ENCODE assay signal across 22 cellular contexts in the genomic region with DNA sequence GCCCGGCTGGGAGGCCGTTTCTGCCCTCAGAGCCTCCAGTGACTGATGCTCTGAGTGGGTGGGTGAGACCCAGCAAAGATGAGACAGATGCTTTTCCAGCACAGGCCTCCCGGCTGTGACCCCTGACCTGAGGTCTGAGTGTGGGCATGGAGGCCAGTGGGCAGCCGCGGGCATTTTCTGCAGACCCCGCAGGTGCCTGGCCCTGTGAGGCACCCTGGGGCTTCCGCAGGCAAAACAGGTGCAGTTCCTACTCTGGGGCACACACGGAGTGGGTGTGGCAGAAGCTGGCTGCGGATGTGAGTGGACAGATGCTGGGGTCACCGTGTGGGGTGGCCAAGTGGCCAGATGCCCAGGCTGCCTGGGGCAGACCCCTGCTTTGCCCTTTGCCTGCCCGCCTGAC. TPM values are rescaled to one million over a fixed set of nuclear protein-coding genes. Genes with fewer than 3 reads are reported as not detected.
"Had no signal": no experiment of that assay in that cellular context is flagged by ENCODE, and none has a peak within 500 bp of the region (broad histone marks: within the 10 kb centered on the region; RNA-seq: fewer than 3 reads in every experiment).

No MANE protein-coding gene starts in this region.

- H3K4me1 Mint-ChIP-seq: stimulated activated memory B cell treated with anti-CD40 and anti-IgM and Interleukin-4, amounts not matched to agents 10 μg/mL and 1 μg/mL and 100 μg/mL, for 72 hours had no signal

- DNase-seq: effector CD8-positive, alpha-beta T cell; foreskin melanocyte; head of caudate nucleus; hippocampal formation; mesenchymal stem cell; midbrain; occipital lobe; stimulated activated CD4-positive, alpha-beta T cell treated with anti-CD3 and anti-CD28 coated beads, Interleukin-4, amount 100 ng/mL, for 1 hour; stimulated activated CD8-positive, alpha-beta memory T cell treated with anti-CD3 and anti-CD28 coated beads, Interleukin-4, amount 100 ng/mL, for 48 hours; tibial artery; uterus had no signal

- H3K9me3 ChIP-seq: left lung, tibial artery, upper lobe of left lung, uterus had no signal

- H3K9me3 Mint-ChIP-seq: natural killer cell treated with Interleukin-12 subunit alpha and Interleukin-12 subunit beta and Interleukin-15 and Interleukin-18, amount 100 ng/mL, for 72 hours; neural progenitor cell; stimulated activated memory B cell treated with anti-CD40 and anti-IgM and Interleukin-4, amounts not matched to agents 10 μg/mL and 1 μg/mL and 100 μg/mL, for 72 hours; stimulated activated naive CD8-positive, alpha-beta T cell treated with anti-CD3 and anti-CD28 coated beads, Interleukin-15, Interleukin-2, amounts not matched to agents 100 ng/mL and 50 ng/mL, for 24 hours had no signal

- FAIRE-seq: islet of Langerhans had no signal

- H3K27ac Mint-ChIP-seq: natural killer cell treated with Interleukin-12 subunit alpha and Interleukin-12 subunit beta and Interleukin-15 and Interleukin-18, amount 100 ng/mL, for 72 hours; stimulated activated memory B cell treated with anti-CD40 and anti-IgM and Interleukin-4, amounts not matched to agents 10 μg/mL and 1 μg/mL and 100 μg/mL, for 72 hours; stimulated activated naive CD8-positive, alpha-beta T cell treated with anti-CD3 and anti-CD28 coated beads, Interleukin-15, Interleukin-2, amounts not matched to agents 100 ng/mL and 50 ng/mL, for 24 hours had no signal

- H3K36me3 ChIP-seq: left lung, neural progenitor cell, tibial artery, upper lobe of left lung, uterus had no signal

- H3K4me3 Mint-ChIP-seq: natural killer cell treated with Interleukin-12 subunit alpha and Interleukin-12 subunit beta and Interleukin-15 and Interleukin-18, amount 100 ng/mL, for 72 hours; neural progenitor cell; stimulated activated memory B cell treated with anti-CD40 and anti-IgM and Interleukin-4, amounts not matched to agents 10 μg/mL and 1 μg/mL and 100 μg/mL, for 72 hours; stimulated activated naive CD8-positive, alpha-beta T cell treated with anti-CD3 and anti-CD28 coated beads, Interleukin-15, Interleukin-2, amounts not matched to agents 100 ng/mL and 50 ng/mL, for 24 hours had no signal

- ATAC-seq: left lung; natural killer cell treated with Interleukin-12 subunit alpha and Interleukin-12 subunit beta and Interleukin-15 and Interleukin-18, amount 100 ng/mL, for 72 hours; stimulated activated memory B cell treated with anti-CD40 and anti-IgM and Interleukin-4, amounts not matched to agents 10 μg/mL and 1 μg/mL and 100 μg/mL, for 72 hours had no signal

- H3K4me3 ChIP-seq: coronary artery, left lung, lung, neural progenitor cell, smooth muscle cell, tibial artery, upper lobe of left lung, uterus had no signal

- H3K36me3 Mint-ChIP-seq: natural killer cell treated with Interleukin-12 subunit alpha and Interleukin-12 subunit beta and Interleukin-15 and Interleukin-18, amount 100 ng/mL, for 72 hours; neural progenitor cell; stimulated activated memory B cell treated with anti-CD40 and anti-IgM and Interleukin-4, amounts not matched to agents 10 μg/mL and 1 μg/mL and 100 μg/mL, for 72 hours had no signal

- H3K4me2 ChIP-seq: neural progenitor cell, smooth muscle cell had no signal

- H3K27me3 ChIP-seq: left lung, neural progenitor cell, upper lobe of left lung, uterus had no signal

- H3K27ac ChIP-seq: coronary artery, left lung, neural progenitor cell, parathyroid adenoma, tibial artery, upper lobe of left lung, uterus had no signal

- H3K9ac ChIP-seq: neural progenitor cell, parathyroid adenoma had no signal

- H3K4me1 ChIP-seq: neural progenitor cell, parathyroid adenoma, uterus had no signal

RNA-seq across cellular contexts. Expression of gene HTRA3, which starts 14.8 kb away (rescaled TPM):
- total RNA-seq: natural killer cell treated with Interleukin-12 subunit alpha and Interleukin-12 subunit beta and Interleukin-15 and Interleukin-18, amount 100 ng/mL, for 72 hours had no signal
